Comparison of ENCODE assay signal across 1 cellular context in genomic region chr1:22104865-22105437, GRCh38.
TF ChIP-seq lines count a peak whose summit lies in the region.

No MANE protein-coding gene starts in this region.

TF ChIP-seq in HCT116, 20 proteins besides CTCF, POLR2A, EP300 and RAD21 (continued from another document):
- TF ChIP-seq REST (IDR thresholded peaks at IDR 0.05; ENCODE audit: low read depth): no peak
